Comparison of ENCODE assay signal across 31 cellular contexts in the genomic region with DNA sequence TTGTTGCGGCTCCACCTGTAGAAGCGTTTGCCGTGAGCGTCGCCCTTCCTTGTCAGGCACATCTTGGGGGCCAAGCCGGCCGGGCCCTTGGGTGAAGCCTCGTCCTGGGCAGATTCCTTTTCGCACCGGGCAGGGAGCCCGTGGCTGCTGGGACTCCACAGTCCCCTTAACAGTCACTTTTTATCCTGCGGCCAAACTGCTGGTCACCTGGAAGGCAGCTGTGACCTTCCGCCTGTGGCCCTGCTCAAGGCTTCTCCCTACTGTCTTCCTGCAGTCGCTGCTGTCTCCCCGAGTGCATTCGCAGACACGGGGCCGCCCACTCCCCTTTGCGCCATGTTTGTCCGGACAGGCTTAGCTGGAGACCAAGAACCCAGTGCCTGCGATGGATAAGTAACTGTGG. TPM values are rescaled to one million over a fixed set of nuclear protein-coding genes. Genes with fewer than 3 reads are reported as not detected.
DNase-seq lines count a peak whose midpoint lies in the region; ATAC-seq and TF ChIP-seq lines count a peak whose summit lies in the region.
"Had no signal": no experiment of that assay in that cellular context is flagged by ENCODE, and none has a peak within 500 bp of the region (broad histone marks: within the 10 kb centered on the region; RNA-seq: fewer than 3 reads in every experiment).

No MANE protein-coding gene starts in this region.

- H3K4me3 ChIP-seq in CD4-positive, CD25-positive, alpha-beta regulatory T cell (ENCODE audit: low read depth, low read length): no peak overlapping the region
- H3K4me3 ChIP-seq: dorsolateral prefrontal cortex, prostate gland, sigmoid colon, upper lobe of right lung had no signal

- H3K9me3 Mint-ChIP-seq in activated T-cell treated with anti-CD3 and anti-CD28 coated beads, Interleukin-2, amount 50 U/mL, for 24 hours: no peaks in the 10 kb centered on the region
- no peaks in the 10 kb centered on the region for H3K9me3 Mint-ChIP-seq in activated T-cell treated with anti-CD3 and anti-CD28 coated beads, Interleukin-2, amount 50 U/mL, for 4 hours
- H3K9me3 Mint-ChIP-seq in CD4-positive, CD25-positive, alpha-beta regulatory T cell: peaks cover 0 to 2% (median 0%) of the 10 kb centered on the region in 7 donors
- H3K9me3 Mint-ChIP-seq in brain: peaks cover 0 to 25% (median 7%) of the 10 kb centered on the region in 5 experiments
- H3K9me3 Mint-ChIP-seq in nephron progenitor cell: peaks cover 69% of the 10 kb centered on the region
- H3K9me3 Mint-ChIP-seq: activated CD8-positive, alpha-beta T cell treated with anti-CD3 and anti-CD28 coated beads for 36 hours; memory B cell had no signal

- H3K4me1 Mint-ChIP-seq in activated T-cell treated with anti-CD3 and anti-CD28 coated beads, Interleukin-2, amount 50 U/mL, for 24 hours (ENCODE audit: low read depth): peaks cover 37% of the 10 kb centered on the region
- H3K4me1 Mint-ChIP-seq in activated T-cell treated with anti-CD3 and anti-CD28 coated beads, Interleukin-2, amount 50 U/mL, for 4 hours (ENCODE audit: low read depth): peaks cover 20% of the 10 kb centered on the region
- peaks cover 0 to 19% (median 7%) of the 10 kb centered on the region in 4 donors for H3K4me1 Mint-ChIP-seq in CD4-positive, CD25-positive, alpha-beta regulatory T cell
- H3K4me1 Mint-ChIP-seq in brain: peaks cover 20% of the 10 kb centered on the region
- H3K4me1 Mint-ChIP-seq in nephron progenitor cell: peaks cover 6% of the 10 kb centered on the region

- H3K36me3 Mint-ChIP-seq in activated T-cell treated with anti-CD3 and anti-CD28 coated beads, Interleukin-2, amount 50 U/mL, for 24 hours (ENCODE audit: low read depth): peaks cover 61% of the 10 kb centered on the region
- H3K36me3 Mint-ChIP-seq in activated T-cell treated with anti-CD3 and anti-CD28 coated beads, Interleukin-2, amount 50 U/mL, for 4 hours (ENCODE audit: insufficient read depth): peaks cover 26% of the 10 kb centered on the region
- peaks cover 33% of the 10 kb centered on the region for H3K36me3 Mint-ChIP-seq in CD4-positive, CD25-positive, alpha-beta regulatory T cell
- peaks cover 82% of the 10 kb centered on the region for H3K36me3 Mint-ChIP-seq in brain
- peaks cover 86% of the 10 kb centered on the region for H3K36me3 Mint-ChIP-seq in nephron progenitor cell (ENCODE audit: low read depth)

- no peaks in the 10 kb centered on the region for H3K27me3 ChIP-seq in CD4-positive, CD25-positive, alpha-beta regulatory T cell (ENCODE audit: control insufficient read depth, insufficient read depth, low read length)
- H3K27me3 ChIP-seq: dorsolateral prefrontal cortex, sigmoid colon, upper lobe of right lung had no signal

- no peaks in the 10 kb centered on the region for H3K9me3 ChIP-seq in CD4-positive, CD25-positive, alpha-beta regulatory T cell (ENCODE audit: control insufficient read depth in 2 of 2, low read length in 2 of 2)
- H3K9me3 ChIP-seq: prostate gland, sigmoid colon, upper lobe of right lung had no signal

- H3K4me3 Mint-ChIP-seq in activated T-cell treated with anti-CD3 and anti-CD28 coated beads, Interleukin-2, amount 50 U/mL, for 24 hours: no peak overlapping the region
- H3K4me3 Mint-ChIP-seq in activated T-cell treated with anti-CD3 and anti-CD28 coated beads, Interleukin-2, amount 50 U/mL, for 4 hours: no peak overlapping the region
- no peak overlapping the region for H3K4me3 Mint-ChIP-seq in CD4-positive, CD25-positive, alpha-beta regulatory T cell
- H3K4me3 Mint-ChIP-seq in brain (no peak overlapping the region), nephron progenitor cell (no peak overlapping the region)
- H3K4me3 Mint-ChIP-seq: activated CD8-positive, alpha-beta T cell treated with anti-CD3 and anti-CD28 coated beads for 36 hours; memory B cell had no signal

- H3K27ac Mint-ChIP-seq in activated T-cell treated with anti-CD3 and anti-CD28 coated beads, Interleukin-2, amount 50 U/mL, for 24 hours: peak overlapping the region; percentile 35
- peak overlapping the region in 2 of 3 donors; percentile 25 to 85 for H3K27ac Mint-ChIP-seq in CD4-positive, CD25-positive, alpha-beta regulatory T cell
- H3K27ac Mint-ChIP-seq in brain (peak overlapping the region in 3 of 5 experiments; percentile 10 to 87 (median 15)), nephron progenitor cell (peak overlapping the region; percentile 25)
- H3K27ac Mint-ChIP-seq: activated CD8-positive, alpha-beta T cell treated with anti-CD3 and anti-CD28 coated beads for 36 hours had no signal

- H3K27ac ChIP-seq in CD4-positive, CD25-positive, alpha-beta regulatory T cell (ENCODE audit: insufficient read depth, low read length, poor library complexity, severe bottlenecking): no peak overlapping the region
- H3K27ac ChIP-seq: prostate gland, sigmoid colon, upper lobe of right lung had no signal

- no peaks in the 10 kb centered on the region for H3K4me1 ChIP-seq in CD4-positive, CD25-positive, alpha-beta regulatory T cell (ENCODE audit: control insufficient read depth, insufficient read depth, low read length, poor library complexity, severe bottlenecking)
- H3K4me1 ChIP-seq: prostate gland, sigmoid colon, upper lobe of right lung had no signal

- no peak for DNase-seq in activated T-cell treated with anti-CD3 and anti-CD28 coated beads, Interleukin-2, amount 50 U/mL, for 24 hours
- no peak for DNase-seq in activated T-cell treated with anti-CD3 and anti-CD28 coated beads, Interleukin-2, amount 50 U/mL, for 4 hours
- DNase-seq in CD4-positive, CD25-positive, alpha-beta regulatory T cell: no peak
- DNase-seq in nephron progenitor cell (no peak), middle frontal gyrus (ENCODE audit: extremely low spot score, low spot score) (no peak)
- DNase-seq: 8988T; activated CD4-positive, alpha-beta T cell treated with anti-CD3 and anti-CD28 coated beads for 1 hour; activated CD8-positive, alpha-beta T cell treated with anti-CD3 and anti-CD28 coated beads for 36 hours; activated effector memory CD4-positive, alpha-beta T cell treated with Interleukin-2 at 50 U/mL for 16 hours; C1 segment of cervical spinal cord; DND-41; dorsolateral prefrontal cortex; GF-D8; GOT3; hippocampal formation; left colon; NCI-H146; NCI-H345; NCI-H69; nucleus accumbens; SHP77 treated with DMSO at 0.1 percent for 48 hours; sigmoid colon; stimulated activated CD4-positive, alpha-beta T cell treated with anti-CD3 and anti-CD28 coated beads, Interleukin-12 subunit alpha, Interleukin-12 subunit beta, amount 100 ng/mL, for 4 hours; stimulated activated CD4-positive, alpha-beta T cell treated with anti-CD3 and anti-CD28 coated beads, Interleukin-4, amount 100 ng/mL, for 1 hour; substantia nigra; upper lobe of right lung had no signal

- no peaks in the 10 kb centered on the region for H3K27me3 Mint-ChIP-seq in activated T-cell treated with anti-CD3 and anti-CD28 coated beads, Interleukin-2, amount 50 U/mL, for 24 hours
- H3K27me3 Mint-ChIP-seq in activated T-cell treated with anti-CD3 and anti-CD28 coated beads, Interleukin-2, amount 50 U/mL, for 4 hours (ENCODE audit: low read depth): no peaks in the 10 kb centered on the region
- H3K27me3 Mint-ChIP-seq in CD4-positive, CD25-positive, alpha-beta regulatory T cell: no peaks in the 10 kb centered on the region
- H3K27me3 Mint-ChIP-seq in brain: no peaks in the 10 kb centered on the region
- peaks cover 3% of the 10 kb centered on the region for H3K27me3 Mint-ChIP-seq in nephron progenitor cell (ENCODE audit: low read depth, poor library complexity)
- H3K27me3 Mint-ChIP-seq: activated CD8-positive, alpha-beta T cell treated with anti-CD3 and anti-CD28 coated beads for 36 hours; memory B cell had no signal

- no peak for TF ChIP-seq CTCF in brain (conservative IDR thresholded peaks at IDR 0.05)
- no peak for TF ChIP-seq CTCF in nephron progenitor cell (IDR thresholded peaks at IDR 0.05)

- ATAC-seq in activated T-cell treated with anti-CD3 and anti-CD28 coated beads, Interleukin-2, amount 50 U/mL, for 4 hours: no peak
- no peak for ATAC-seq in CD4-positive, CD25-positive, alpha-beta regulatory T cell (ENCODE audit: low read depth in 2 of 2)
- ATAC-seq in GM19328 (IDR thresholded peaks at IDR 0.05; ENCODE audit: unreplicated experiment) (no peak), GM21367 (IDR thresholded peaks at IDR 0.05; ENCODE audit: unreplicated experiment) (no peak)
- ATAC-seq: activated CD8-positive, alpha-beta T cell treated with anti-CD3 and anti-CD28 coated beads for 36 hours; left colon; upper lobe of right lung had no signal

- peaks cover 14% of the 10 kb centered on the region for H3K36me3 ChIP-seq in CD4-positive, CD25-positive, alpha-beta regulatory T cell (ENCODE audit: control insufficient read depth, insufficient read depth, low read length)
- H3K36me3 ChIP-seq: prostate gland had no signal

RNA-seq across cellular contexts. Expression of a gene that starts 55.0 kb away (rescaled TPM):
- 10 to 100 TPM; 20.7 to 27.8 (median 23.0) TPM for total RNA-seq in activated T-cell treated with anti-CD3 and anti-CD28 coated beads, Interleukin-2, amount 50 U/mL, for 4 hours
- 71.8 TPM for total RNA-seq in CD4-positive, CD25-positive, alpha-beta regulatory T cell
- 1 to 10 TPM; 3.2 to 6.1 (median 4.6) TPM for polyA plus RNA-seq in CD4-positive, CD25-positive, alpha-beta regulatory T cell
- polyA plus RNA-seq in brain (ENCODE audit: insufficient read depth, low read depth, low replicate concordance): 27.6 TPM
